ENCODE assay signal across 16 cellular contexts in the genomic region with DNA sequence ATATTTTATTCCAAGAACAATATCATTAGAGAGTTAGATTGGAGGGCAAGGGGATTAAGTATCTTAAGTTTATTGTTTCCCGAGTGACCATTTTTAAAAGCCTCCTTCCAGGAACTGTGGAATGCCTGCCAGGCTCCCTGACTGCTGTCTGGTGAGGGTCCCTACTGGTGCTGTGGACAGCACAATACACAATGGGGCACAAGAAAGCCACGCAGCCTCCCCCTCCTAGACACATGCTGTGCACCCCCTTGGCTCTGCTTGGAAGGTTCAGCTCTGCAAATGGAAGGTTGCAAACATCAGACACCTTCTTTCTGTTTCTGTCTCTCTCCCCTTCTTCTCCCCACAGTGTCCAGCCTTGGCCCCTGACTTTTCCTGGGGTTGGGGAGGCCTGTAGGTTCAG.
DNase-seq lines count a peak whose midpoint lies in the region; ATAC-seq and TF ChIP-seq lines count a peak whose summit lies in the region.
"Had no signal": no experiment of that assay in that cellular context is flagged by ENCODE, and none has a peak within 500 bp of the region (broad histone marks: within the 10 kb centered on the region; RNA-seq: fewer than 3 reads in every experiment).

No MANE protein-coding gene starts in this region.

- H3K4me3 ChIP-seq in H7 (ENCODE audit: insufficient read depth, low read depth, low read length) (no peak overlapping the region), prostate gland (peak overlapping the region in 1 of 2 donors; percentile 3), brain microvascular endothelial cell (ENCODE audit: low read depth, low read length) (no peak overlapping the region)
- H3K4me3 ChIP-seq: sigmoid colon had no signal

- CTCF ChIA-PET in WTC11 (lab: Charles Lee): interaction anchor here (0.7 to 1.2 kb wide), 4 partner anchors 33 to 300 kb away, joined by 3 to 4 read pairs (median 4); no protein-coding TSS in a partner anchor

- peak overlapping the region in 1 of 2 donors; percentile 88 for H3K27ac ChIP-seq in prostate gland
- no peak overlapping the region for H3K27ac ChIP-seq in brain microvascular endothelial cell

- DNase-seq in H7 (peak; percentile 47), WTC11 (ENCODE audit: low spot score) (peak; percentile 34), iPS-NIHi11 (ENCODE audit: low spot score) (peak; percentile 50), prostate gland (ENCODE audit: low spot score) (no peak), amniotic stem cell (lab: John Stamatoyannopoulos, UW) (no peak), brain microvascular endothelial cell (no peak), HPDE6-E6E7 (ENCODE audit: extremely low spot score) (no peak), NCI-H1105 treated with DMSO at 0.1 percent for 48 hours (lab: John Stamatoyannopoulos, UW) (no peak)
- DNase-seq: activated gamma-delta T cell; islet precursor cell; NCI-H1417 treated with DMSO at 0.1 percent for 48 hours; OCI-M1; sigmoid colon; stimulated activated naive CD4-positive, alpha-beta T cell had no signal

- H3K27me3 ChIP-seq in H7 (ENCODE audit: control insufficient read depth, insufficient read depth, low read length): no peaks in the 10 kb centered on the region
- H3K27me3 ChIP-seq in prostate gland (replicated peaks; ENCODE audit: insufficient read depth): no peaks in the 10 kb centered on the region
- no peaks in the 10 kb centered on the region for H3K27me3 ChIP-seq in brain microvascular endothelial cell (replicated peaks)
- H3K27me3 ChIP-seq: sigmoid colon had no signal

- peak overlapping the region; percentile 88; the same call in 1 of the 2 replicates for H3K27ac Mint-ChIP-seq in WTC11
- H3K27ac Mint-ChIP-seq: IgD-negative memory B cell; natural killer cell treated with Interleukin-12 subunit alpha and Interleukin-12 subunit beta and Interleukin-15 and Interleukin-18, amount 100 ng/mL, for 72 hours had no signal

- intact Hi-C loops in prostate gland (cut with DNase I): no loop called here

- POLR2A ChIA-PET in WTC11 (lab: Charles Lee): no interaction called here

- in situ Hi-C loops in brain microvascular endothelial cell (cut with HindIII; ENCODE audit: low pct_ligation_motif_present, low sequenced_read_pairs): no loop called here

- H3K4me3 Mint-ChIP-seq in WTC11: no peak overlapping the region
- H3K4me3 Mint-ChIP-seq: natural killer cell treated with Interleukin-12 subunit alpha and Interleukin-12 subunit beta and Interleukin-15 and Interleukin-18, amount 100 ng/mL, for 72 hours had no signal

- no peaks in the 10 kb centered on the region for H3K27me3 Mint-ChIP-seq in WTC11 (ENCODE audit: low read depth)

- no peaks in the 10 kb centered on the region for H3K9me3 ChIP-seq in prostate gland
- H3K9me3 ChIP-seq: sigmoid colon had no signal

- peak; percentile 13 for TF ChIP-seq POLR2A in prostate gland (IDR thresholded peaks at IDR 0.05)

- ATAC-seq in WTC11: peak; percentile 8
- ATAC-seq: natural killer cell treated with Interleukin-12 subunit alpha and Interleukin-12 subunit beta and Interleukin-15 and Interleukin-18, amount 100 ng/mL, for 72 hours had no signal

- peaks cover 78% of the 10 kb centered on the region for H3K4me1 Mint-ChIP-seq in WTC11

- peaks cover 3% of the 10 kb centered on the region; the same call in 1 of the 2 replicates for H3K36me3 Mint-ChIP-seq in WTC11
- H3K36me3 Mint-ChIP-seq: natural killer cell treated with Interleukin-12 subunit alpha and Interleukin-12 subunit beta and Interleukin-15 and Interleukin-18, amount 100 ng/mL, for 72 hours had no signal

- no peaks in the 10 kb centered on the region for H3K4me1 ChIP-seq in prostate gland (replicated peaks)

- H3K36me3 ChIP-seq in H7 (replicated peaks; ENCODE audit: control insufficient read depth, insufficient read depth, low read length) (no peaks in the 10 kb centered on the region), prostate gland (no peaks in the 10 kb centered on the region), brain microvascular endothelial cell (replicated peaks) (no peaks in the 10 kb centered on the region)
- H3K36me3 ChIP-seq: sigmoid colon had no signal

- H3K9me3 Mint-ChIP-seq in WTC11: peaks cover 5% of the 10 kb centered on the region
- H3K9me3 Mint-ChIP-seq: IgD-negative memory B cell; natural killer cell treated with Interleukin-12 subunit alpha and Interleukin-12 subunit beta and Interleukin-15 and Interleukin-18, amount 100 ng/mL, for 72 hours had no signal

- TF ChIP-seq CTCF in WTC11 (IDR thresholded peaks at IDR 0.05): no peak
- no peak for TF ChIP-seq CTCF in prostate gland (IDR thresholded peaks at IDR 0.05)
- TF ChIP-seq CTCF in brain microvascular endothelial cell (IDR thresholded peaks at IDR 0.05; ENCODE audit: low read depth, low read length, missing control alignments): no peak

- 81% methylated on average over 2 of the region's 2 CpGs for WGBS in prostate gland

TF ChIP-seq in WTC11, 78 proteins besides CTCF, POLR2A, EP300 and RAD21 (continues in another document):
- TF ChIP-seq, protein P1, sequence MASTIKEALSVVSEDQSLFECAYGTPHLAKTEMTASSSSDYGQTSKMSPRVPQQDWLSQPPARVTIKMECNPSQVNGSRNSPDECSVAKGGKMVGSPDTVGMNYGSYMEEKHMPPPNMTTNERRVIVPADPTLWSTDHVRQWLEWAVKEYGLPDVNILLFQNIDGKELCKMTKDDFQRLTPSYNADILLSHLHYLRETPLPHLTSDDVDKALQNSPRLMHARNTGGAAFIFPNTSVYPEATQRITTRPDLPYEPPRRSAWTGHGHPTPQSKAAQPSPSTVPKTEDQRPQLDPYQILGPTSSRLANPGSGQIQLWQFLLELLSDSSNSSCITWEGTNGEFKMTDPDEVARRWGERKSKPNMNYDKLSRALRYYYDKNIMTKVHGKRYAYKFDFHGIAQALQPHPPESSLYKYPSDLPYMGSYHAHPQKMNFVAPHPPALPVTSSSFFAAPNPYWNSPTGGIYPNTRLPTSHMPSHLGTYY (CRISPR knock-in tag; IDR thresholded peaks at IDR 0.05): no peak
- TF ChIP-seq, protein P2, sequence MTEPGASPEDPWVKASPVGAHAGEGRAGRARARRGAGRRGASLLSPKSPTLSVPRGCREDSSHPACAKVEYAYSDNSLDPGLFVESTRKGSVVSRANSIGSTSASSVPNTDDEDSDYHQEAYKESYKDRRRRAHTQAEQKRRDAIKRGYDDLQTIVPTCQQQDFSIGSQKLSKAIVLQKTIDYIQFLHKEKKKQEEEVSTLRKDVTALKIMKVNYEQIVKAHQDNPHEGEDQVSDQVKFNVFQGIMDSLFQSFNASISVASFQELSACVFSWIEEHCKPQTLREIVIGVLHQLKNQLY (CRISPR knock-in tag; IDR thresholded peaks at IDR 0.05): no peak
- TF ChIP-seq RORB (CRISPR knock-in tag; IDR thresholded peaks at IDR 0.05): no peak
- TF ChIP-seq TCF7 (CRISPR knock-in tag; IDR thresholded peaks at IDR 0.05; ENCODE audit: low read depth): no peak
- no peak for TF ChIP-seq ELF4 (CRISPR knock-in tag; IDR thresholded peaks at IDR 0.05; ENCODE audit: low read depth)
- TF ChIP-seq, protein P3, sequence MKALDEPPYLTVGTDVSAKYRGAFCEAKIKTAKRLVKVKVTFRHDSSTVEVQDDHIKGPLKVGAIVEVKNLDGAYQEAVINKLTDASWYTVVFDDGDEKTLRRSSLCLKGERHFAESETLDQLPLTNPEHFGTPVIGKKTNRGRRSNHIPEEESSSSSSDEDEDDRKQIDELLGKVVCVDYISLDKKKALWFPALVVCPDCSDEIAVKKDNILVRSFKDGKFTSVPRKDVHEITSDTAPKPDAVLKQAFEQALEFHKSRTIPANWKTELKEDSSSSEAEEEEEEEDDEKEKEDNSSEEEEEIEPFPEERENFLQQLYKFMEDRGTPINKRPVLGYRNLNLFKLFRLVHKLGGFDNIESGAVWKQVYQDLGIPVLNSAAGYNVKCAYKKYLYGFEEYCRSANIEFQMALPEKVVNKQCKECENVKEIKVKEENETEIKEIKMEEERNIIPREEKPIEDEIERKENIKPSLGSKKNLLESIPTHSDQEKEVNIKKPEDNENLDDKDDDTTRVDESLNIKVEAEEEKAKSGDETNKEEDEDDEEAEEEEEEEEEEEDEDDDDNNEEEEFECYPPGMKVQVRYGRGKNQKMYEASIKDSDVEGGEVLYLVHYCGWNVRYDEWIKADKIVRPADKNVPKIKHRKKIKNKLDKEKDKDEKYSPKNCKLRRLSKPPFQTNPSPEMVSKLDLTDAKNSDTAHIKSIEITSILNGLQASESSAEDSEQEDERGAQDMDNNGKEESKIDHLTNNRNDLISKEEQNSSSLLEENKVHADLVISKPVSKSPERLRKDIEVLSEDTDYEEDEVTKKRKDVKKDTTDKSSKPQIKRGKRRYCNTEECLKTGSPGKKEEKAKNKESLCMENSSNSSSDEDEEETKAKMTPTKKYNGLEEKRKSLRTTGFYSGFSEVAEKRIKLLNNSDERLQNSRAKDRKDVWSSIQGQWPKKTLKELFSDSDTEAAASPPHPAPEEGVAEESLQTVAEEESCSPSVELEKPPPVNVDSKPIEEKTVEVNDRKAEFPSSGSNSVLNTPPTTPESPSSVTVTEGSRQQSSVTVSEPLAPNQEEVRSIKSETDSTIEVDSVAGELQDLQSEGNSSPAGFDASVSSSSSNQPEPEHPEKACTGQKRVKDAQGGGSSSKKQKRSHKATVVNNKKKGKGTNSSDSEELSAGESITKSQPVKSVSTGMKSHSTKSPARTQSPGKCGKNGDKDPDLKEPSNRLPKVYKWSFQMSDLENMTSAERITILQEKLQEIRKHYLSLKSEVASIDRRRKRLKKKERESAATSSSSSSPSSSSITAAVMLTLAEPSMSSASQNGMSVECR (CRISPR knock-in tag; IDR thresholded peaks at IDR 0.05; ENCODE audit: borderline replicate concordance): no peak
- TF ChIP-seq, protein P4, sequence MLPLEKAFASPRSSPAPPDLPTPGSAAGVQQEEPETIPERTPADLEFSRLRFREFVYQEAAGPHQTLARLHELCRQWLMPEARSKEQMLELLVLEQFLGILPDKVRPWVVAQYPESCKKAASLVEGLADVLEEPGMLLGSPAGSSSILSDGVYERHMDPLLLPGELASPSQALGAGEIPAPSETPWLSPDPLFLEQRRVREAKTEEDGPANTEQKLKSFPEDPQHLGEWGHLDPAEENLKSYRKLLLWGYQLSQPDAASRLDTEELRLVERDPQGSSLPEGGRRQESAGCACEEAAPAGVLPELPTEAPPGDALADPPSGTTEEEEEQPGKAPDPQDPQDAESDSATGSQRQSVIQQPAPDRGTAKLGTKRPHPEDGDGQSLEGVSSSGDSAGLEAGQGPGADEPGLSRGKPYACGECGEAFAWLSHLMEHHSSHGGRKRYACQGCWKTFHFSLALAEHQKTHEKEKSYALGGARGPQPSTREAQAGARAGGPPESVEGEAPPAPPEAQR (CRISPR knock-in tag; IDR thresholded peaks at IDR 0.05): no peak
- TF ChIP-seq, protein P5, sequence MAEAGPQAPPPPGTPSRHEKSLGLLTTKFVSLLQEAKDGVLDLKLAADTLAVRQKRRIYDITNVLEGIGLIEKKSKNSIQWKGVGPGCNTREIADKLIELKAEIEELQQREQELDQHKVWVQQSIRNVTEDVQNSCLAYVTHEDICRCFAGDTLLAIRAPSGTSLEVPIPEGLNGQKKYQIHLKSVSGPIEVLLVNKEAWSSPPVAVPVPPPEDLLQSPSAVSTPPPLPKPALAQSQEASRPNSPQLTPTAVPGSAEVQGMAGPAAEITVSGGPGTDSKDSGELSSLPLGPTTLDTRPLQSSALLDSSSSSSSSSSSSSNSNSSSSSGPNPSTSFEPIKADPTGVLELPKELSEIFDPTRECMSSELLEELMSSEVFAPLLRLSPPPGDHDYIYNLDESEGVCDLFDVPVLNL (CRISPR knock-in tag; IDR thresholded peaks at IDR 0.05; ENCODE audit: borderline replicate concordance, low read depth): no peak

Comparison
In these comparisons a context has a peak if more than half of its experiments do, and no peak if none do; other contexts are left out.
1. DNase-seq: peak in H7 (single experiment), WTC11 (single experiment) and iPS-NIHi11 (single experiment); none in prostate gland (single experiment), amniotic stem cell (single experiment), brain microvascular endothelial cell (single experiment), HPDE6-E6E7 (single experiment) and NCI-H1105 treated with DMSO at 0.1 percent for 48 hours (single experiment).